ENCODE assay signal across 8 cellular contexts in genomic region chr1:8880068-8880676, GRCh38. TPM values are rescaled to one million over a fixed set of nuclear protein-coding genes. Genes with fewer than 3 reads are reported as not detected.
DNase-seq lines count a peak whose midpoint lies in the region; ATAC-seq and TF ChIP-seq lines count a peak whose summit lies in the region.

No MANE protein-coding gene starts in this region.

- CTCF ChIA-PET in WTC11 (lab: Charles Lee): interaction anchor here (0.6 to 3.5 kb wide), 11 partner anchors 12 to 177 kb away, joined by 3 to 32 read pairs (median 4); no protein-coding TSS in a partner anchor

- peaks cover 19% of the 10 kb centered on the region for H3K27me3 Mint-ChIP-seq in WTC11 (ENCODE audit: low read depth)
- no peaks in the 10 kb centered on the region for H3K27me3 Mint-ChIP-seq in natural killer cell treated with Interleukin-12 subunit alpha and Interleukin-12 subunit beta and Interleukin-15 and Interleukin-18, amount 100 ng/mL, for 72 hours

- peak overlapping the region; percentile 96 for H3K4me3 ChIP-seq in Jurkat, Clone E6-1 (ENCODE audit: low read length)

- peaks cover 43% of the 10 kb centered on the region for H3K4me1 Mint-ChIP-seq in WTC11
- peaks cover 21 to 22% of the 10 kb centered on the region in 2 donors for H3K4me1 Mint-ChIP-seq in natural killer cell treated with Interleukin-12 subunit alpha and Interleukin-12 subunit beta and Interleukin-15 and Interleukin-18, amount 100 ng/mL, for 72 hours (ENCODE audit: low read depth in 2 of 2)

- ATAC-seq in WTC11 (peak; percentile 20), esophagus mucosa (peak; percentile 23), GM19351 (IDR thresholded peaks at IDR 0.05; ENCODE audit: unreplicated experiment) (no peak), GM19452 (IDR thresholded peaks at IDR 0.05; ENCODE audit: unreplicated experiment) (no peak), GM21390 (IDR thresholded peaks at IDR 0.05; ENCODE audit: unreplicated experiment) (no peak)
- no peak for ATAC-seq in natural killer cell treated with Interleukin-12 subunit alpha and Interleukin-12 subunit beta and Interleukin-15 and Interleukin-18, amount 100 ng/mL, for 72 hours

- peaks cover 27% of the 10 kb centered on the region for H3K36me3 Mint-ChIP-seq in WTC11
- peaks cover 11% of the 10 kb centered on the region for H3K36me3 Mint-ChIP-seq in natural killer cell treated with Interleukin-12 subunit alpha and Interleukin-12 subunit beta and Interleukin-15 and Interleukin-18, amount 100 ng/mL, for 72 hours

- H3K27ac Mint-ChIP-seq in WTC11: peak overlapping the region; percentile 91
- peak overlapping the region; percentile 92 to 97 for H3K27ac Mint-ChIP-seq in natural killer cell treated with Interleukin-12 subunit alpha and Interleukin-12 subunit beta and Interleukin-15 and Interleukin-18, amount 100 ng/mL, for 72 hours

- POLR2A ChIA-PET in WTC11 (lab: Charles Lee): no interaction called here

- DNase-seq in EH (ENCODE audit: low read depth) (peak; percentile 97), WTC11 (ENCODE audit: low spot score) (no peak)
- DNase-seq in Jurkat, Clone E6-1 (ENCODE audit: low read depth, low spot score): no peak
- DNase-seq in natural killer cell treated with Interleukin-12 subunit alpha and Interleukin-12 subunit beta and Interleukin-15 and Interleukin-18, amount 100 ng/mL, for 72 hours (ENCODE audit: low spot score): peak; percentile 70

- H3K9me3 Mint-ChIP-seq in WTC11: no peaks in the 10 kb centered on the region
- no peaks in the 10 kb centered on the region for H3K9me3 Mint-ChIP-seq in natural killer cell treated with Interleukin-12 subunit alpha and Interleukin-12 subunit beta and Interleukin-15 and Interleukin-18, amount 100 ng/mL, for 72 hours

- peak overlapping the region; percentile 69 for H3K4me3 Mint-ChIP-seq in WTC11
- H3K4me3 Mint-ChIP-seq in natural killer cell treated with Interleukin-12 subunit alpha and Interleukin-12 subunit beta and Interleukin-15 and Interleukin-18, amount 100 ng/mL, for 72 hours: peak overlapping the region; percentile 85

- TF ChIP-seq CTCF in WTC11 (IDR thresholded peaks at IDR 0.05): no peak

TF ChIP-seq in WTC11, 78 proteins besides CTCF, POLR2A, EP300 and RAD21:
- TF ChIP-seq NFE2L1 (CRISPR knock-in tag; IDR thresholded peaks at IDR 0.05) (peak; percentile 92), TEAD1 (CRISPR knock-in tag; IDR thresholded peaks at IDR 0.05) (no peak), ZBTB21 (CRISPR knock-in tag; IDR thresholded peaks at IDR 0.05; ENCODE audit: borderline replicate concordance) (no peak), ATF1 (CRISPR knock-in tag; IDR thresholded peaks at IDR 0.05) (no peak), RORB (CRISPR knock-in tag; IDR thresholded peaks at IDR 0.05) (no peak), GABPB1 (CRISPR knock-in tag; IDR thresholded peaks at IDR 0.05) (peak; percentile 67), ZNF232 (CRISPR knock-in tag; IDR thresholded peaks at IDR 0.05) (0 out of 2 replicates have a peak, but pooled peaks have one; percentile 21), USF2 (CRISPR knock-in tag; IDR thresholded peaks at IDR 0.05) (no peak)

RNA-seq across cellular contexts. Expression of gene ENO1, which starts 1.7 kb away (rescaled TPM):
- polyA plus RNA-seq in Jurkat, Clone E6-1 (2012; ENCODE audit: insufficient read depth, insufficient read length): 1,991 TPM
- total RNA-seq in WTC11 (2021): 1,978 to 2,328 TPM (median 2,316 TPM) in 3 replicates
- total RNA-seq in esophagus mucosa: 1,388 TPM
- total RNA-seq in natural killer cell treated with Interleukin-12 subunit alpha and Interleukin-12 subunit beta and Interleukin-15 and Interleukin-18, amount 100 ng/mL, for 72 hours: 1,000 to 10,000 TPM; 2,254 to 2,801 TPM

Comparison
In these comparisons a context has a peak if more than half of its experiments do, and no peak if none do; other contexts are left out.
1. DNase-seq: peak in EH (single experiment) and natural killer cell treated with Interleukin-12 subunit alpha and Interleukin-12 subunit beta and Interleukin-15 and Interleukin-18, amount 100 ng/mL, for 72 hours (single experiment); none in Jurkat, Clone E6-1 (single experiment) and WTC11 (single experiment).
2. ATAC-seq: peak in WTC11 (single experiment) and esophagus mucosa (single experiment); none in natural killer cell treated with Interleukin-12 subunit alpha and Interleukin-12 subunit beta and Interleukin-15 and Interleukin-18, amount 100 ng/mL, for 72 hours (0 of 2), GM19351 (single experiment), GM19452 (single experiment) and GM21390 (single experiment).